Comparison of ENCODE assay signal across 11 cellular contexts in genomic region chr9:79764377-79764776, GRCh38.
DNase-seq lines count a peak whose midpoint lies in the region; ATAC-seq and TF ChIP-seq lines count a peak whose summit lies in the region.
"Had no signal": no experiment of that assay in that cellular context is flagged by ENCODE, and none has a peak within 500 bp of the region (broad histone marks: within the 10 kb centered on the region; RNA-seq: fewer than 3 reads in every experiment).

No MANE protein-coding gene starts in this region.

- no peak for ATAC-seq in HG03469 (IDR thresholded peaks at IDR 0.05; ENCODE audit: unreplicated experiment)

- no peak overlapping the region for H3K14ac ChIP-seq in neuronal stem cell (ENCODE audit: low read length)

- no peaks in the 10 kb centered on the region for H3K27me3 ChIP-seq in neuronal stem cell (ENCODE audit: control insufficient read depth in 3 of 3, insufficient read depth in 3 of 3, low read depth in 1 of 3, low read length in 3 of 3)

- peaks cover 0 to 1% of the 10 kb centered on the region in 2 donors for H3K4me1 ChIP-seq in neuronal stem cell (ENCODE audit: control insufficient read depth in 2 of 2, insufficient read depth in 1 of 2, low read depth in 1 of 2, low read length in 2 of 2)

- no peak overlapping the region for H3K4me2 ChIP-seq in neuronal stem cell (ENCODE audit: insufficient read depth, low read length, poor library complexity, severe bottlenecking)

- no peak overlapping the region for H2BK12ac ChIP-seq in neuronal stem cell (ENCODE audit: low read length)

- H2BK5ac ChIP-seq in neuronal stem cell (ENCODE audit: low read length): no peak overlapping the region

- peak; percentile 3 for DNase-seq in GOT3 (lab: John Stamatoyannopoulos, UW)
- peak; percentile 98 for DNase-seq in astrocyte of the spinal cord (ENCODE audit: low read depth, low spot score)
- peak; percentile 79 for DNase-seq in hepatic stellate cell (ENCODE audit: low spot score)
- DNase-seq in smooth muscle cell of the brain vasculature (ENCODE audit: low read depth, low spot score): peak; percentile 91
- no peak for DNase-seq in NCI-H748 treated with DMSO at 0.1 percent for 48 hours (lab: John Stamatoyannopoulos, UW)
- DNase-seq in neuronal stem cell (ENCODE audit: low spot score): no peak
- no peak for DNase-seq in DMS 273 treated with DMSO at 0.1 percent for 48 hours (lab: John Stamatoyannopoulos, UW)
- DNase-seq: NCI-H1092; stimulated activated CD4-positive, alpha-beta T cell treated with anti-CD3 and anti-CD28 coated beads, Interleukin-4, amount 100 ng/mL, for 24 hours had no signal

- H2AFZ ChIP-seq in neuronal stem cell (ENCODE audit: low read length): no peak overlapping the region

- no peak overlapping the region for H3K4ac ChIP-seq in neuronal stem cell (ENCODE audit: low read length)

- H4K8ac ChIP-seq in neuronal stem cell (ENCODE audit: low read depth, low read length): no peak overlapping the region

- no peak overlapping the region for H2BK120ac ChIP-seq in neuronal stem cell (ENCODE audit: low read depth, low read length)

- no peaks in the 10 kb centered on the region for H3K79me1 ChIP-seq in neuronal stem cell (ENCODE audit: low read depth, low read length)

- no CpG with 5 or more reads among the region's 3 CpGs for WGBS in neuronal stem cell (ENCODE audit: extremely low coverage in 2 of 2, insufficient read length in 2 of 2, insufficient replicate concordance in 1 of 2), 2 donors

- no peaks in the 10 kb centered on the region for H3K9me3 ChIP-seq in neuronal stem cell (replicated peaks in 1 of 2; ENCODE audit: control insufficient read depth in 2 of 2, insufficient read depth in 1 of 2, low read depth in 1 of 2, low read length in 2 of 2)

- no peak overlapping the region for H4K91ac ChIP-seq in neuronal stem cell (ENCODE audit: low read depth, low read length, poor library complexity)

- no peak overlapping the region for H3K23ac ChIP-seq in neuronal stem cell (ENCODE audit: low read depth, low read length, poor library complexity)

- H3K27ac ChIP-seq in neuronal stem cell (replicated peaks; ENCODE audit: low read length): no peak overlapping the region
- H3K27ac ChIP-seq: dorsolateral prefrontal cortex had no signal

- no peak overlapping the region for H3K4me3 ChIP-seq in astrocyte of the spinal cord (ENCODE audit: low read depth, low read length)
- no peak overlapping the region for H3K4me3 ChIP-seq in neuronal stem cell (ENCODE audit: low read length in 2 of 2)
- H3K4me3 ChIP-seq: dorsolateral prefrontal cortex had no signal

- H3K18ac ChIP-seq in neuronal stem cell (ENCODE audit: low read length): no peak overlapping the region

- H3K9ac ChIP-seq in neuronal stem cell (ENCODE audit: low read depth, low read length, poor library complexity): no peak overlapping the region

- no peak overlapping the region for H2BK15ac ChIP-seq in neuronal stem cell (ENCODE audit: low read length)

- in situ Hi-C loops in astrocyte of the spinal cord (cut with HindIII; ENCODE audit: low sequenced_read_pairs): no loop called here

- no peaks in the 10 kb centered on the region for H3K36me3 ChIP-seq in neuronal stem cell (replicated peaks in 1 of 2; ENCODE audit: control insufficient read depth in 2 of 2, insufficient read depth in 2 of 2, low read length in 2 of 2)

- no peak overlapping the region for H2AK5ac ChIP-seq in neuronal stem cell (ENCODE audit: low read depth, low read length)

- TF ChIP-seq CTCF in astrocyte of the spinal cord (IDR thresholded peaks at IDR 0.05; ENCODE audit: low read depth, low read length): no peak

Comparison
In these comparisons a context has a peak if more than half of its experiments do, and no peak if none do; other contexts are left out.
1. DNase-seq: peak in GOT3 (single experiment), astrocyte of the spinal cord (single experiment), hepatic stellate cell (single experiment) and smooth muscle cell of the brain vasculature (single experiment); none in NCI-H748 treated with DMSO at 0.1 percent for 48 hours (single experiment), neuronal stem cell (single experiment) and DMS 273 treated with DMSO at 0.1 percent for 48 hours (single experiment).